Comparison of ENCODE assay signal across 1 cellular context in the genomic region with DNA sequence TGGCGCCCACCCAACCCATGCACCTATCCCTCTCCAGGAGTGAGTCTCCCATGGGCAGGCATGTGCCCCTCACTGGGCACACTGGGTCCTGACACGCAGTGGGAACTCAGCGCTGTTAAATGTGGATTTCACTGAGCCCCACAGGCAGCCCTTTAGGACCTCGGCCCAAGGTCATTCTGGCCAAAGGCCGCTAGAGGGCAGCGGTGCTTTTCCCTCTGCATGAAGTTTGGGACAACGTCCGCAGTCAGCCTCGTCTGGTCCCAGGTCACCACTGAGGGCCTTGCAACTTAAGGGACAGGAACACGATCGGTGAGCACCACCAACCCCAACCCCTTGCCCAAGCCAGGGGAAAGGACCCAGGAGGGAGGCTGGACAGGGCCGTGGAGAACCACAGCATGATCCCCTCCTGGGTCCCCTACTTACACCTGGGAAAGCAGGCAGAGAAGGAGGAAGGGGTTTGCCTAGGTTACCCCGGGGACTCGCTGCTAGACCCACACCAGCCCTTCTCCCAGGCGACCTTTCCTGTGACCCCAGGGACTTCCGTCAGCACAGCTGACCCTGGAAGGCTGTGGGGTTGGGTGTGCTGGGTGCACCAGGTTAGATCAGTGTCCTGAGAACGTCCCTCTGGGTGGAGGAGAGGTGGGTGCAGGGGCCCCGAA.
TF ChIP-seq lines count a peak whose summit lies in the region.

No MANE protein-coding gene starts in this region.

TF ChIP-seq in GM12878, 131 proteins besides CTCF, POLR2A, EP300 and RAD21:
- peak; percentile 66 for TF ChIP-seq SMC3 (IDR thresholded peaks at IDR 0.05; ENCODE audit: borderline replicate concordance, low read length)
- peak; percentile 41; the same call in 1 of the 2 replicates for TF ChIP-seq YY1 (IDR thresholded peaks at IDR 0.05; ENCODE audit: low read depth, low read length)
- TF ChIP-seq RBBP5 (conservative IDR thresholded peaks at IDR 0.05) = no peak
